Comparison of ENCODE assay signal across 19 cellular contexts in the genomic region with DNA sequence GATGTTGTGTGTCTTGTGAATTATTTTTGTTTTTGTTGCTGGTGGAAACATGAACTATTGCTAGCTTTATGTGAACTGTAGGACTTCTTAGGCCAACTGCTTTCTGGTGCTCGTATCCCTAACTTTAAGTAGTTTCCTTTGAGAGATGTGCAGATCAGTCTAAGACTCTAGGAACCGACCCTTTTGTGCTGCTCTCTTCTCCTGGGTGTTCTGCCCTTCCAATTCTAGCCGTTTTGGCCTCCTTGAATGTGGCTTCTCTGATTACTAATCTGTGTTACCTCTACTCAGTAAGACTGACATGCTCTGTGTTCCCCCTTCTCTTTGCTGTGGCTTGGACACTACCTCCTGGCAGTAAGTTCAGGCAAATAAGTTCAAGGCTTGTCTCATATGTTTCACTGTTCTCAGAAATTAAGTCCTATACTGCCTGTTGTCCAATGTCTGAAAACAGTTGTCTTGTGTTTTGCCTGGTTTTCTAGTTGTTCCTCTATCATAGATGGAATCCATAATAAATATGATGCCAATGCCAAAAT. TPM values are rescaled to one million over a fixed set of nuclear protein-coding genes. Genes with fewer than 3 reads are reported as not detected.
DNase-seq lines count a peak whose midpoint lies in the region; ATAC-seq and TF ChIP-seq lines count a peak whose summit lies in the region.
"Had no signal": no experiment of that assay in that cellular context is flagged by ENCODE, and none has a peak within 500 bp of the region (broad histone marks: within the 10 kb centered on the region; RNA-seq: fewer than 3 reads in every experiment).

No MANE protein-coding gene starts in this region.

- no peak overlapping the region for H3K4me3 Mint-ChIP-seq in nephron progenitor cell

- peaks cover 12% of the 10 kb centered on the region for H3K36me3 Mint-ChIP-seq in nephron progenitor cell (ENCODE audit: low read depth)
- H3K36me3 Mint-ChIP-seq: activated naive CD4-positive, alpha-beta T cell treated with anti-CD3 and anti-CD28 coated beads, Interleukin-2, amount 50 U/mL, for 72 hours had no signal

- no peaks in the 10 kb centered on the region for H3K27me3 Mint-ChIP-seq in nephron progenitor cell (ENCODE audit: low read depth, poor library complexity)
- H3K27me3 Mint-ChIP-seq: T-cell had no signal

- TF ChIP-seq CTCF in right atrium auricular region (IDR thresholded peaks at IDR 0.05) (no peak), ascending aorta (IDR thresholded peaks at IDR 0.05) (no peak), nephron progenitor cell (IDR thresholded peaks at IDR 0.05) (no peak), body of pancreas (IDR thresholded peaks at IDR 0.05) (no peak)

- H3K36me3 ChIP-seq in right atrium auricular region (no peaks in the 10 kb centered on the region), ascending aorta (no peaks in the 10 kb centered on the region), body of pancreas (replicated peaks in 1 of 2; ENCODE audit: insufficient read depth in 1 of 2, low read depth in 2 of 2) (no peaks in the 10 kb centered on the region)
- H3K36me3 ChIP-seq: pancreas had no signal

- H3K4me3 ChIP-seq in right atrium auricular region (no peak overlapping the region), ascending aorta (no peak overlapping the region), body of pancreas (no peak overlapping the region)
- H3K4me3 ChIP-seq: pancreas had no signal

- H3K27ac Mint-ChIP-seq in nephron progenitor cell, result peak overlapping the region; percentile 2
- H3K27ac Mint-ChIP-seq: activated naive CD4-positive, alpha-beta T cell treated with anti-CD3 and anti-CD28 coated beads, Interleukin-2, amount 50 U/mL, for 72 hours; T-cell had no signal

- WGBS in body of pancreas, 2 donors, result 71 to 79% methylated on average over 3 of the region's 3 CpGs

- H3K9me3 ChIP-seq in right atrium auricular region (no peaks in the 10 kb centered on the region), ascending aorta (no peaks in the 10 kb centered on the region), body of pancreas (no peaks in the 10 kb centered on the region)
- H3K9me3 ChIP-seq: Caco-2, pancreas had no signal

- intact Hi-C loops in cardiac septum (cut with DNase I), result no loop called here
- intact Hi-C loops in ascending aorta (cut with DNase I), result loop anchor here (5.0 kb wide), 1 partner anchor 34 kb away; no protein-coding TSS in a partner anchor
- intact Hi-C loops in body of pancreas (cut with DNase I), result no loop called here

- H3K27me3 ChIP-seq in right atrium auricular region (no peaks in the 10 kb centered on the region), ascending aorta (no peaks in the 10 kb centered on the region), body of pancreas (no peaks in the 10 kb centered on the region)
- H3K27me3 ChIP-seq: pancreas had no signal

- H3K27ac ChIP-seq in right atrium auricular region (peak overlapping the region; percentile 10 to 16), ascending aorta (peak overlapping the region; percentile 44 to 57), body of pancreas (no peak overlapping the region)
- H3K27ac ChIP-seq: pancreas had no signal

- H3K9me3 Mint-ChIP-seq in nephron progenitor cell, result peaks cover 1% of the 10 kb centered on the region
- H3K9me3 Mint-ChIP-seq: activated naive CD4-positive, alpha-beta T cell treated with anti-CD3 and anti-CD28 coated beads, Interleukin-2, amount 50 U/mL, for 72 hours; T-cell had no signal

- no peak for DNase-seq in right atrium auricular region (ENCODE audit: low spot score)
- no peak for DNase-seq in cardiac septum (ENCODE audit: low spot score)
- DNase-seq in ascending aorta (ENCODE audit: low spot score in 2 of 2), result no peak
- no peak for DNase-seq in nephron progenitor cell
- DNase-seq in epidermal melanocyte (ENCODE audit: insufficient read length, low spot score), result no peak
- no peak for DNase-seq in body of pancreas
- DNase-seq in DMS53 treated with DMSO at 0.1 percent for 48 hours (lab: John Stamatoyannopoulos, UW; ENCODE audit: unreplicated experiment), result no peak
- DNase-seq: activated CD8-positive, alpha-beta memory T cell treated with anti-CD3 and anti-CD28 coated beads, Interleukin-2, amount 50 U/mL, for 48 hours; Caco-2; cerebellar nuclear complex; glutamatergic neuron; islet precursor cell; midbrain; NCI-H2029; NCI-H526; pancreas; T-cell had no signal

- H3K4me1 ChIP-seq in right atrium auricular region (peaks cover 0 to 99% of the 10 kb centered on the region in 2 donors), ascending aorta (peaks cover 16 to 74% of the 10 kb centered on the region in 2 donors), body of pancreas (peaks cover 94% of the 10 kb centered on the region)
- H3K4me1 ChIP-seq: Caco-2 had no signal

- ATAC-seq in GM18517 (IDR thresholded peaks at IDR 0.05; ENCODE audit: unreplicated experiment), result no peak
- no peak for ATAC-seq in body of pancreas
- ATAC-seq: activated naive CD4-positive, alpha-beta T cell treated with anti-CD3 and anti-CD28 coated beads, Interleukin-2, amount 50 U/mL, for 72 hours; pancreas; T-cell had no signal

- no peak for TF ChIP-seq POLR2A in body of pancreas (IDR thresholded peaks at IDR 0.05)

- H3K4me1 Mint-ChIP-seq in nephron progenitor cell, result peaks cover 38% of the 10 kb centered on the region

RNA-seq across cellular contexts. Expression of a gene that starts 58.0 kb away (rescaled TPM):
- 10 to 100 TPM; 54.5 to 60.9 TPM for total RNA-seq in right atrium auricular region
- total RNA-seq in cardiac septum, result 32.1 TPM
- total RNA-seq in ascending aorta, result 91.5 TPM
- 10 to 100 TPM; 62.8 to 69.5 TPM for total RNA-seq in body of pancreas

Comparison
In these comparisons a context has a peak if more than half of its experiments do, and no peak if none do; other contexts are left out.
1. H3K27ac ChIP-seq: peak in right atrium auricular region (2 of 2) and ascending aorta (2 of 2); none in body of pancreas (0 of 4).